Comparison of ENCODE assay signal across 20 cellular contexts in genomic region chr16:14434860-14435259, GRCh38.
DNase-seq lines count a peak whose midpoint lies in the region; ATAC-seq and TF ChIP-seq lines count a peak whose summit lies in the region.
"Had no signal": no experiment of that assay in that cellular context is flagged by ENCODE, and none has a peak within 500 bp of the region (broad histone marks: within the 10 kb centered on the region; RNA-seq: fewer than 3 reads in every experiment).

No MANE protein-coding gene starts in this region.

- H3K36me3 Mint-ChIP-seq in activated CD4-positive, alpha-beta T cell treated with anti-CD3 and anti-CD28 coated beads, Interleukin-2, amount 10 ng/mL, durations not matched to agents 7 days and 5 days (ENCODE audit: low read depth) = peaks cover 19% of the 10 kb centered on the region
- H3K36me3 Mint-ChIP-seq in osteocyte (ENCODE audit: unreplicated experiment) = peaks cover 19% of the 10 kb centered on the region

- H2BK15ac ChIP-seq in IMR-90 (ENCODE audit: low read depth, low read length) = no peak overlapping the region

- H3K4me1 ChIP-seq in IMR-90 (ENCODE audit: control insufficient read depth, insufficient read depth, low read length) = no peaks in the 10 kb centered on the region
- H3K4me1 ChIP-seq: HAP-1 had no signal

- TF ChIP-seq RAD21 in IMR-90 (IDR thresholded peaks at IDR 0.05; ENCODE audit: low read length) = no peak

- CTCF ChIA-PET in activated CD4-positive, alpha-beta T cell treated with anti-CD3 and anti-CD28 coated beads, Interleukin-2, amount 10 ng/mL, durations not matched to agents 7 days and 5 days (lab: Charles Lee) = no interaction called here
- CTCF ChIA-PET in IMR-90 (lab: Yijun Ruan, JAX) = no interaction called here

- no peaks in the 10 kb centered on the region for H3K27me3 Mint-ChIP-seq in activated CD4-positive, alpha-beta T cell treated with anti-CD3 and anti-CD28 coated beads, Interleukin-2, amount 10 ng/mL, durations not matched to agents 7 days and 5 days
- no peaks in the 10 kb centered on the region for H3K27me3 Mint-ChIP-seq in osteocyte (ENCODE audit: unreplicated experiment)

- H2BK5ac ChIP-seq in IMR-90 (ENCODE audit: low read depth, low read length, poor library complexity, severe bottlenecking) = no peak overlapping the region

- H3K9me3 ChIP-seq in IMR-90 (ENCODE audit: control insufficient read depth, insufficient read depth, low read length) = no peaks in the 10 kb centered on the region
- H3K9me3 ChIP-seq: HAP-1 had no signal

- no peak for ATAC-seq in IMR-90 (ENCODE audit: low read depth)
- no peak for ATAC-seq in HG03439 (IDR thresholded peaks at IDR 0.05; ENCODE audit: unreplicated experiment)

- no peak overlapping the region for H4K5ac ChIP-seq in IMR-90 (ENCODE audit: low read depth, low read length)

- no peaks in the 10 kb centered on the region for H4K20me1 ChIP-seq in IMR-90 (ENCODE audit: insufficient read depth, low read length)

- WGBS in IMR-90 (ENCODE audit: extremely low coverage in 2 of 2, insufficient read length in 1 of 2), 2 experiments = no CpG with 5 or more reads among the region's 8 CpGs

- no peak overlapping the region for H3K23ac ChIP-seq in IMR-90 (ENCODE audit: low read depth, low read length)

- intact Hi-C loops in IMR-90 (cut with micrococcal nuclease) = no loop called here

- no peak overlapping the region for H3K4ac ChIP-seq in IMR-90 (ENCODE audit: low read depth, low read length)

- no peak overlapping the region for H3K56ac ChIP-seq in IMR-90 (ENCODE audit: extremely low read depth, insufficient read depth, low read length)

- H3K4me2 ChIP-seq in IMR-90 (ENCODE audit: low read depth, low read length) = no peak overlapping the region

- no peak overlapping the region for H2AK5ac ChIP-seq in IMR-90 (ENCODE audit: low read depth, low read length)

- H3K14ac ChIP-seq in IMR-90 (replicated peaks; ENCODE audit: low read depth, low read length) = no peak overlapping the region

- no peak overlapping the region for H3K4me3 Mint-ChIP-seq in activated CD4-positive, alpha-beta T cell treated with anti-CD3 and anti-CD28 coated beads, Interleukin-2, amount 10 ng/mL, durations not matched to agents 7 days and 5 days
- H3K4me3 Mint-ChIP-seq in osteocyte (ENCODE audit: unreplicated experiment) = no peak overlapping the region

- dilution Hi-C loops in IMR-90 (cut with HindIII; ENCODE audit: low sequenced_read_pairs, unreplicated experiment) = no loop called here

- peaks cover 34% of the 10 kb centered on the region for H3K4me1 Mint-ChIP-seq in activated CD4-positive, alpha-beta T cell treated with anti-CD3 and anti-CD28 coated beads, Interleukin-2, amount 10 ng/mL, durations not matched to agents 7 days and 5 days
- H3K4me1 Mint-ChIP-seq in osteocyte (ENCODE audit: unreplicated experiment) = no peaks in the 10 kb centered on the region

- peak overlapping the region; percentile 69 for H3K27ac Mint-ChIP-seq in activated CD4-positive, alpha-beta T cell treated with anti-CD3 and anti-CD28 coated beads, Interleukin-2, amount 10 ng/mL, durations not matched to agents 7 days and 5 days
- no peak overlapping the region for H3K27ac Mint-ChIP-seq in osteocyte (ENCODE audit: unreplicated experiment)

- no peak for TF ChIP-seq POLR2A in IMR-90 (IDR thresholded peaks at IDR 0.05; ENCODE audit: low read depth, low read length)

- H3K4me3 ChIP-seq in IMR-90 (ENCODE audit: insufficient read depth, low read depth, low read length) = no peak overlapping the region
- H3K4me3 ChIP-seq: HAP-1 had no signal

- no TSS peak for BruUV-seq in IMR-90 (replicated peaks; lab: Mats Ljungman, UMichigan)

- 0 out of 4 replicates have a peak, but pooled peaks cover 0 to 3% of the 10 kb centered on the region in 2 experiments for H3K79me1 ChIP-seq in IMR-90 (ENCODE audit: low read depth in 1 of 2, low read length in 2 of 2)

- H3K27me3 ChIP-seq in IMR-90 (ENCODE audit: control insufficient read depth, insufficient read depth, low read length) = no peaks in the 10 kb centered on the region

- peaks cover 4% of the 10 kb centered on the region for H3K36me3 ChIP-seq in IMR-90 (ENCODE audit: control insufficient read depth, insufficient read depth, low read length)
- H3K36me3 ChIP-seq: HAP-1 had no signal

- H2AK9ac ChIP-seq in IMR-90 (replicated peaks; ENCODE audit: low read depth, low read length, poor library complexity) = no peak overlapping the region

- in situ Hi-C loops in IMR-90 (cut with MboI; ENCODE audit: low sequenced_read_pairs) = no loop called here

- H3K18ac ChIP-seq in IMR-90 (ENCODE audit: low read depth, low read length) = no peak overlapping the region

- TF ChIP-seq CTCF in IMR-90 (conservative IDR thresholded peaks at IDR 0.05; ENCODE audit: low read depth, low read length) (no peak), osteocyte (IDR thresholded peaks at IDR 0.05) (no peak)

- no peak overlapping the region for H4K91ac ChIP-seq in IMR-90 (ENCODE audit: insufficient read depth, low read depth, low read length)

- POLR2A ChIA-PET in activated CD4-positive, alpha-beta T cell treated with anti-CD3 and anti-CD28 coated beads, Interleukin-2, amount 10 ng/mL, durations not matched to agents 7 days and 5 days (lab: Charles Lee) = no interaction called here
- POLR2A ChIA-PET in IMR-90 (lab: Charles Lee; ENCODE audit: unreplicated experiment) = no interaction called here

- no peak overlapping the region for H2BK20ac ChIP-seq in IMR-90 (ENCODE audit: low read depth, low read length)

- H3K9me3 Mint-ChIP-seq in activated CD4-positive, alpha-beta T cell treated with anti-CD3 and anti-CD28 coated beads, Interleukin-2, amount 10 ng/mL, durations not matched to agents 7 days and 5 days = no peaks in the 10 kb centered on the region
- H3K9me3 Mint-ChIP-seq in osteocyte (ENCODE audit: unreplicated experiment) = peaks cover 6% of the 10 kb centered on the region

- no peak overlapping the region for H3K9ac ChIP-seq in IMR-90 (ENCODE audit: low read depth, low read length)

- DNase-seq in activated CD4-positive, alpha-beta T cell treated with anti-CD3 and anti-CD28 coated beads, Interleukin-2, amount 10 ng/mL, durations not matched to agents 7 days and 5 days = no peak
- no peak for DNase-seq in activated CD4-positive, alpha-beta T cell treated with anti-CD3 and anti-CD28 coated beads, Interleukin-2, amount 50 U/mL, for 48 hours
- DNase-seq in IMR-90 = no peak
- DNase-seq in iPS-NIHi11 (ENCODE audit: low spot score) = peak; percentile 28
- peak; percentile 54 for DNase-seq in osteocyte (ENCODE audit: extremely low spot score, unreplicated experiment)
- no peak for DNase-seq in AG08395 (ENCODE audit: low spot score)
- DNase-seq in middle frontal gyrus (ENCODE audit: extremely low spot score, low spot score) = no peak
- DNase-seq: DMS153, KBM-7, MV-4-11, NCI-H1417, NCI-H2029, NCI-H2171, NCI-H446, NCI-H69, OCI-M1 had no signal

- no peak overlapping the region for H3K27ac ChIP-seq in IMR-90 (ENCODE audit: insufficient read depth, low read length)
- H3K27ac ChIP-seq: 22Rv1, C4-2B had no signal

- peak overlapping the region; percentile 33 for H2AFZ ChIP-seq in IMR-90 (replicated peaks; ENCODE audit: low read length, poor library complexity)

- H2BK120ac ChIP-seq in IMR-90 (ENCODE audit: low read depth, low read length) = no peak overlapping the region

- H4K8ac ChIP-seq in IMR-90 (ENCODE audit: low read depth in 2 of 2, low read length in 2 of 2) = no peak overlapping the region

- no peaks in the 10 kb centered on the region for H3K9me1 ChIP-seq in IMR-90 (ENCODE audit: insufficient read depth, low read length)

TF ChIP-seq in IMR-90, 13 proteins besides CTCF, POLR2A, EP300 and RAD21:
- TF ChIP-seq NFE2L2 (IDR thresholded peaks at IDR 0.05; ENCODE audit: low read depth, low read length) (no peak), MAFK (IDR thresholded peaks at IDR 0.05; ENCODE audit: low read depth, low read length) (peak; percentile 30; the same call in 1 of the 2 replicates)

Comparison
In these comparisons a context has a peak if more than half of its experiments do, and no peak if none do; other contexts are left out.
1. DNase-seq: peak in iPS-NIHi11 (single experiment) and osteocyte (single experiment); none in activated CD4-positive, alpha-beta T cell treated with anti-CD3 and anti-CD28 coated beads, Interleukin-2, amount 10 ng/mL, durations not matched to agents 7 days and 5 days (single experiment), activated CD4-positive, alpha-beta T cell treated with anti-CD3 and anti-CD28 coated beads, Interleukin-2, amount 50 U/mL, for 48 hours (0 of 2), IMR-90 (single experiment), AG08395 (single experiment) and middle frontal gyrus (single experiment).